Comparison of ENCODE assay signal across 8 cellular contexts in genomic region chr9:93955356-93956182, GRCh38. TPM values are rescaled to one million over a fixed set of nuclear protein-coding genes. Genes with fewer than 3 reads are reported as not detected.
DNase-seq lines count a peak whose midpoint lies in the region; ATAC-seq and TF ChIP-seq lines count a peak whose summit lies in the region.

No MANE protein-coding gene starts in this region.

- no peaks in the 10 kb centered on the region for H3K36me3 ChIP-seq in prostate gland

- ATAC-seq in central memory CD8-positive, alpha-beta T cell (replicated peaks; ENCODE audit: extremely low read depth, poor library complexity, severe bottlenecking): no peak
- ATAC-seq in HG02938 (IDR thresholded peaks at IDR 0.05; ENCODE audit: unreplicated experiment) (no peak), GM21529 (IDR thresholded peaks at IDR 0.05; ENCODE audit: unreplicated experiment) (no peak)

- no peak overlapping the region for H3K27ac Mint-ChIP-seq in central memory CD8-positive, alpha-beta T cell (ENCODE audit: low read depth)

- peaks cover 2% of the 10 kb centered on the region for H3K36me3 Mint-ChIP-seq in central memory CD8-positive, alpha-beta T cell (ENCODE audit: insufficient read depth)

- H3K9me3 Mint-ChIP-seq in central memory CD8-positive, alpha-beta T cell: no peaks in the 10 kb centered on the region

- WGBS in prostate gland: 3% methylated on average over 41 of the region's 57 CpGs

- intact Hi-C loops in prostate gland (cut with DNase I): no loop called here

- H3K4me3 ChIP-seq in prostate gland: peak overlapping the region; percentile 6 to 12

- H3K9me3 ChIP-seq in prostate gland: no peaks in the 10 kb centered on the region

- peaks cover 12% of the 10 kb centered on the region for H3K4me1 ChIP-seq in prostate gland (replicated peaks)

- H3K27me3 ChIP-seq in prostate gland (replicated peaks; ENCODE audit: insufficient read depth): peaks cover 75% of the 10 kb centered on the region

- DNase-seq in GM10266 (ENCODE audit: extremely low spot score) (peak; percentile 53), NCI-H510A (lab: John Stamatoyannopoulos, UW) (peak; percentile 78), prostate gland (ENCODE audit: low spot score) (no peak), G401 (ENCODE audit: low spot score) (no peak), GF-D8 (lab: John Stamatoyannopoulos, UW) (no peak)
- no peak for DNase-seq in central memory CD8-positive, alpha-beta T cell (ENCODE audit: low spot score in 2 of 2)

- peak overlapping the region; percentile 19 for H3K4me3 Mint-ChIP-seq in central memory CD8-positive, alpha-beta T cell

- H3K4me1 Mint-ChIP-seq in central memory CD8-positive, alpha-beta T cell: peaks cover 37% of the 10 kb centered on the region

- no peak for TF ChIP-seq CTCF in GM10266 (IDR thresholded peaks at IDR 0.05; ENCODE audit: control insufficient read depth, insufficient read depth, low read depth, missing control alignments)
- TF ChIP-seq CTCF in prostate gland (IDR thresholded peaks at IDR 0.05): no peak

- H3K27ac ChIP-seq in prostate gland: no peak overlapping the region

- no peak for TF ChIP-seq POLR2A in prostate gland (IDR thresholded peaks at IDR 0.05)

- in situ Hi-C loops in G401 (cut with HindIII; ENCODE audit: low sequenced_read_pairs): no loop called here

- H3K27me3 Mint-ChIP-seq in central memory CD8-positive, alpha-beta T cell: peaks cover 93% of the 10 kb centered on the region

RNA-seq across cellular contexts. Expression of gene BARX1, which starts 0.4 kb away (rescaled TPM):
- total RNA-seq in prostate gland: 1 to 10 TPM in 1 of 2 donors, not detected in 1; 3.7 TPM
- total RNA-seq in G401 (2014; rRNA removed; shearing (Covaris generic)): not detected in 2 replicates

Comparison
In these comparisons a context has a peak if more than half of its experiments do, and no peak if none do; other contexts are left out.
1. DNase-seq: peak in GM10266 (single experiment) and NCI-H510A (single experiment); none in central memory CD8-positive, alpha-beta T cell (0 of 2), prostate gland (single experiment), G401 (single experiment) and GF-D8 (single experiment).